21 cellular contexts compared by ENCODE assay signal in genomic region chr14:95197498-95198010, GRCh38. TPM values are rescaled to one million over a fixed set of nuclear protein-coding genes. Genes with fewer than 3 reads are reported as not detected.
DNase-seq lines count a peak whose midpoint lies in the region; ATAC-seq, FAIRE-seq and TF ChIP-seq lines count a peak whose summit lies in the region.
"Had no signal": no experiment of that assay in that cellular context is flagged by ENCODE, and none has a peak within 500 bp of the region (broad histone marks: within the 10 kb centered on the region; RNA-seq: fewer than 3 reads in every experiment).

No MANE protein-coding gene starts in this region.

- in situ Hi-C loops in K562 (cut with MboI): no loop called here

- no peak overlapping the region for H3K4me3 ChIP-seq in K562
- no peak overlapping the region for H3K4me3 ChIP-seq in upper lobe of right lung
- H3K4me3 ChIP-seq: smooth muscle cell, transverse colon had no signal

- H2AFZ ChIP-seq in K562 (ENCODE audit: low read depth, low read length): no peak overlapping the region

- no peak overlapping the region for H3K27ac ChIP-seq in K562 (ENCODE audit: extremely low read depth, low read depth, low read length)
- H3K27ac ChIP-seq in upper lobe of right lung: no peak overlapping the region
- H3K27ac ChIP-seq in caudate nucleus (ENCODE audit: low read depth, low read length): no peak overlapping the region
- H3K27ac ChIP-seq: transverse colon had no signal

- no peaks in the 10 kb centered on the region for H3K36me3 ChIP-seq in K562 (ENCODE audit: control insufficient read depth, insufficient read depth, low read length)
- H3K36me3 ChIP-seq in upper lobe of right lung: no peaks in the 10 kb centered on the region
- H3K36me3 ChIP-seq: transverse colon had no signal

- TF ChIP-seq RAD21 in K562 (CRISPR knock-in tag; conservative IDR thresholded peaks at IDR 0.05 in 1 of 2, IDR thresholded peaks at IDR 0.05 in 1 of 2): no peak

- POLR2A ChIA-PET in K562 (lab: Yijun Ruan, JAX): no interaction called here

- H3K9me3 ChIP-seq in K562 (replicated peaks; ENCODE audit: control insufficient read depth, insufficient read depth, low read depth, low read length): no peaks in the 10 kb centered on the region
- no peaks in the 10 kb centered on the region for H3K9me3 ChIP-seq in upper lobe of right lung
- H3K9me3 ChIP-seq: transverse colon had no signal

- H3K9me3 Mint-ChIP-seq in activated CD8-positive, alpha-beta memory T cell treated with anti-CD3 and anti-CD28 coated beads, Interleukin-2, amount 10 ng/mL, durations not matched to agents 7 days and 5 days (ENCODE audit: low read depth): no peaks in the 10 kb centered on the region
- H3K9me3 Mint-ChIP-seq in effector memory CD8-positive, alpha-beta T cell: no peaks in the 10 kb centered on the region
- H3K9me3 Mint-ChIP-seq: activated naive CD8-positive, alpha-beta T cell treated with anti-CD3 and anti-CD28 coated beads, Interleukin-2, amount 50 U/mL, for 24 hours; activated T-cell treated with anti-CD3 and anti-CD28 coated beads, Interleukin-2, amount 50 U/mL, for 4 hours; stimulated activated memory B cell treated with anti-CD40 and anti-IgM and Interleukin-4, amounts not matched to agents 10 μg/mL and 1 μg/mL and 100 μg/mL, for 72 hours had no signal

- H3K36me3 Mint-ChIP-seq in activated CD8-positive, alpha-beta memory T cell treated with anti-CD3 and anti-CD28 coated beads, Interleukin-2, amount 10 ng/mL, durations not matched to agents 7 days and 5 days: no peaks in the 10 kb centered on the region
- H3K36me3 Mint-ChIP-seq in effector memory CD8-positive, alpha-beta T cell (ENCODE audit: insufficient read depth): no peaks in the 10 kb centered on the region
- H3K36me3 Mint-ChIP-seq: CD4-positive, alpha-beta memory T cell had no signal

- TF ChIP-seq CTCF in K562 (IDR thresholded peaks at IDR 0.05 in 2 of 3, conservative IDR thresholded peaks at IDR 0.05 in 1 of 3; ENCODE audit: insufficient read depth in 2 of 3, low read depth in 1 of 3, low read length in 3 of 3) (no peak), upper lobe of right lung (IDR thresholded peaks at IDR 0.05) (no peak)

- no peak overlapping the region for H3K9ac ChIP-seq in K562 (ENCODE audit: insufficient read depth in 1 of 2, low read depth in 2 of 2, low read length in 2 of 2)

- no peak for ATAC-seq in activated CD8-positive, alpha-beta memory T cell treated with anti-CD3 and anti-CD28 coated beads, Interleukin-2, amount 10 ng/mL, durations not matched to agents 7 days and 5 days
- ATAC-seq in K562 (no peak), upper lobe of right lung (peak; percentile 48), HG02938 (IDR thresholded peaks at IDR 0.05; ENCODE audit: unreplicated experiment) (no peak)
- ATAC-seq in effector memory CD8-positive, alpha-beta T cell (replicated peaks): no peak
- ATAC-seq: activated naive CD8-positive, alpha-beta T cell treated with anti-CD3 and anti-CD28 coated beads, Interleukin-2, amount 50 U/mL, for 24 hours; activated T-cell treated with anti-CD3 and anti-CD28 coated beads, Interleukin-2, amount 50 U/mL, for 4 hours; stimulated activated memory B cell treated with anti-CD40 and anti-IgM and Interleukin-4, amounts not matched to agents 10 μg/mL and 1 μg/mL and 100 μg/mL, for 72 hours had no signal

- peak; percentile 22 for DNase-seq in activated CD8-positive, alpha-beta memory T cell treated with anti-CD3 and anti-CD28 coated beads, Interleukin-2, amount 10 ng/mL, durations not matched to agents 7 days and 5 days
- DNase-seq in activated CD8-positive, alpha-beta memory T cell treated with anti-CD3 and anti-CD28 coated beads, Interleukin-2, amount 50 U/mL, for 4 hours: no peak
- DNase-seq in K562 (ENCODE audit: extremely low read depth in 1 of 4, low spot score in 3 of 4) (no peak), left kidney (ENCODE audit: low read depth, low spot score) (peak; percentile 84), upper lobe of right lung (no peak), caudate nucleus (lab: John Stamatoyannopoulos, UW) (no peak)
- no peak for DNase-seq in effector memory CD8-positive, alpha-beta T cell
- DNase-seq: activated CD4-positive, alpha-beta T cell treated with anti-CD3 and anti-CD28 coated beads, Interleukin-2, amount 50 U/mL, for 4 hours; activated naive CD8-positive, alpha-beta T cell treated with anti-CD3 and anti-CD28 coated beads, Interleukin-2, amount 50 U/mL, for 24 hours; activated T-cell treated with anti-CD3 and anti-CD28 coated beads, Interleukin-2, amount 50 U/mL, for 4 hours; CD4-positive, alpha-beta memory T cell; effector memory CD4-positive, alpha-beta T cell; foreskin fibroblast; GDM1; KG1; NCI-H146; transverse colon had no signal

- no peak overlapping the region for H3K4me2 ChIP-seq in K562 (ENCODE audit: insufficient read depth, low read length)
- H3K4me2 ChIP-seq: smooth muscle cell had no signal

- intact Hi-C loops in K562 (cut with micrococcal nuclease): loop anchor here (10.0 kb wide), 1 partner anchor 103 kb away; no protein-coding TSS in a partner anchor
- intact Hi-C loops in upper lobe of right lung (cut with DNase I): no loop called here

- no peaks in the 10 kb centered on the region for H3K4me1 Mint-ChIP-seq in activated CD8-positive, alpha-beta memory T cell treated with anti-CD3 and anti-CD28 coated beads, Interleukin-2, amount 10 ng/mL, durations not matched to agents 7 days and 5 days
- H3K4me1 Mint-ChIP-seq in effector memory CD8-positive, alpha-beta T cell (ENCODE audit: low read depth in 2 of 2): peaks cover 0 to 1% of the 10 kb centered on the region in 2 donors
- H3K4me1 Mint-ChIP-seq: activated naive CD8-positive, alpha-beta T cell treated with anti-CD3 and anti-CD28 coated beads, Interleukin-2, amount 50 U/mL, for 24 hours had no signal

- no peaks in the 10 kb centered on the region for H3K79me2 ChIP-seq in K562 (ENCODE audit: control insufficient read depth, insufficient read depth, low read length)

- BruUV-seq in K562 (replicated peaks; lab: Mats Ljungman, UMichigan): no TSS peak

- H3K4me1 ChIP-seq in K562 (replicated peaks in 1 of 2; ENCODE audit: control insufficient read depth in 2 of 2, insufficient read depth in 2 of 2, low read length in 2 of 2) (no peaks in the 10 kb centered on the region), upper lobe of right lung (peaks cover 7% of the 10 kb centered on the region)
- H3K4me1 ChIP-seq: transverse colon had no signal

- H3K27me3 Mint-ChIP-seq in activated CD8-positive, alpha-beta memory T cell treated with anti-CD3 and anti-CD28 coated beads, Interleukin-2, amount 10 ng/mL, durations not matched to agents 7 days and 5 days: no peaks in the 10 kb centered on the region
- peaks cover 42 to 44% of the 10 kb centered on the region in 2 donors for H3K27me3 Mint-ChIP-seq in effector memory CD8-positive, alpha-beta T cell
- H3K27me3 Mint-ChIP-seq: activated naive CD8-positive, alpha-beta T cell treated with anti-CD3 and anti-CD28 coated beads, Interleukin-2, amount 50 U/mL, for 24 hours; stimulated activated memory B cell treated with anti-CD40 and anti-IgM and Interleukin-4, amounts not matched to agents 10 μg/mL and 1 μg/mL and 100 μg/mL, for 72 hours had no signal

- TF ChIP-seq POLR2A in K562 (conservative IDR thresholded peaks at IDR 0.05): no peak

- TF ChIP-seq EP300 in K562 (IDR thresholded peaks at IDR 0.05; ENCODE audit: low read length): no peak

- peaks cover 3 to 10% of the 10 kb centered on the region in 2 experiments; a peak in 3 of 5 replicates for H3K27me3 ChIP-seq in K562 (ENCODE audit: control insufficient read depth in 2 of 2, insufficient read depth in 2 of 2, low read length in 2 of 2)
- H3K27me3 ChIP-seq in upper lobe of right lung: no peaks in the 10 kb centered on the region
- H3K27me3 ChIP-seq: transverse colon had no signal

- no peak overlapping the region for H3K27ac Mint-ChIP-seq in activated CD8-positive, alpha-beta memory T cell treated with anti-CD3 and anti-CD28 coated beads, Interleukin-2, amount 10 ng/mL, durations not matched to agents 7 days and 5 days
- no peak overlapping the region for H3K27ac Mint-ChIP-seq in effector memory CD8-positive, alpha-beta T cell
- H3K27ac Mint-ChIP-seq: activated naive CD8-positive, alpha-beta T cell treated with anti-CD3 and anti-CD28 coated beads, Interleukin-2, amount 50 U/mL, for 24 hours; CD4-positive, alpha-beta memory T cell; stimulated activated memory B cell treated with anti-CD40 and anti-IgM and Interleukin-4, amounts not matched to agents 10 μg/mL and 1 μg/mL and 100 μg/mL, for 72 hours had no signal

- no peaks in the 10 kb centered on the region for H3K9me1 ChIP-seq in K562 (ENCODE audit: control insufficient read depth, insufficient read depth, low read length)

- 3% methylated on average over 8 of the region's 8 CpGs for WGBS in K562 (ENCODE audit: insufficient coverage, low coverage, missing lambda C conversion rate)

- CTCF ChIA-PET in activated CD8-positive, alpha-beta memory T cell treated with anti-CD3 and anti-CD28 coated beads, Interleukin-2, amount 10 ng/mL, durations not matched to agents 7 days and 5 days (lab: Charles Lee): interaction anchor here (2.0 kb wide), 1 partner anchor 8 kb away, joined by 6 read pairs; no protein-coding TSS in a partner anchor
- CTCF ChIA-PET in K562 (lab: Yijun Ruan, JAX; ENCODE audit: low intra/inter-chr PET ratio): no interaction called here

- H3K4me3 Mint-ChIP-seq in activated CD8-positive, alpha-beta memory T cell treated with anti-CD3 and anti-CD28 coated beads, Interleukin-2, amount 10 ng/mL, durations not matched to agents 7 days and 5 days: no peak overlapping the region
- H3K4me3 Mint-ChIP-seq in effector memory CD8-positive, alpha-beta T cell: no peak overlapping the region
- H3K4me3 Mint-ChIP-seq: activated naive CD8-positive, alpha-beta T cell treated with anti-CD3 and anti-CD28 coated beads, Interleukin-2, amount 50 U/mL, for 24 hours; activated T-cell treated with anti-CD3 and anti-CD28 coated beads, Interleukin-2, amount 50 U/mL, for 4 hours; CD4-positive, alpha-beta memory T cell; stimulated activated memory B cell treated with anti-CD40 and anti-IgM and Interleukin-4, amounts not matched to agents 10 μg/mL and 1 μg/mL and 100 μg/mL, for 72 hours had no signal

- H4K20me1 ChIP-seq in K562 (replicated peaks; ENCODE audit: control insufficient read depth, insufficient read depth, low read length): no peaks in the 10 kb centered on the region

- no peak for FAIRE-seq in K562 (lab: Jason Lieb, UNC)
- FAIRE-seq: GM12892 had no signal

RNA-seq across cellular contexts. Expression of gene DICER1, which starts 40.2 kb away (rescaled TPM):
- total RNA-seq in activated CD8-positive, alpha-beta memory T cell treated with anti-CD3 and anti-CD28 coated beads, Interleukin-2, amount 10 ng/mL, durations not matched to agents 7 days and 5 days: 10 to 100 TPM; 61.4 to 75.6 TPM
- 10.7 and 41.2 TPM in 2 replicates for total RNA-seq in K562 (2011; cell fraction: chromatin; rRNA removed; ENCODE audit: low replicate concordance)
- total RNA-seq in K562 (2011; cell fraction: nucleolus; rRNA removed): 5.5 and 10.3 TPM in 2 replicates
- 13.1 and 16.9 TPM in 2 replicates for total RNA-seq in K562 (2011; cell fraction: nucleoplasm; rRNA removed)
- total RNA-seq in K562 (2014; rRNA removed): 12.2 and 17.8 TPM in 2 replicates
- 16.1 and 17.5 TPM in 2 replicates for total RNA-seq in K562 (2014; rRNA removed; fragmentation: Illumina TruSeq; extraction: Trizol)
- 17.7 and 19.2 TPM in 2 replicates for total RNA-seq in K562 (2015; rRNA removed; fragmentation: Illumina TruSeq; extraction: Trizol)
- total RNA-seq in K562 (2021): 16.2 and 17.5 TPM in 2 replicates
- 16.7 and 23.2 TPM in 2 replicates for polyA plus RNA-seq in K562 (2011; rRNA removed)
- polyA plus RNA-seq in K562 (2011; cell fraction: cytosol; rRNA removed): 5.2 and 8.4 TPM in 2 replicates
- 29.6 and 29.9 TPM in 2 replicates for polyA plus RNA-seq in K562 (2011; cell fraction: nucleus; rRNA removed)
- polyA plus RNA-seq in K562 (2012): 7.9 and 8.5 TPM in 2 replicates
- polyA plus RNA-seq in K562 (2014; fragmentation: Illumina TruSeq; extraction: Trizol): 12.4 and 13.6 TPM in 2 replicates
- 1 to 10 TPM; 2.5 to 2.6 TPM for polyA plus RNA-seq in K562 (2014; fragmentation: Nextera tagmentation; extraction: Ambion mirVana)
- 7.0 and 7.1 TPM in 2 replicates for polyA plus RNA-seq in K562 (2014; rRNA removed)
- 42.8 and 48.0 TPM in 2 replicates for polyA minus RNA-seq in K562 (2011; rRNA and poly(A)+ RNA removed)
- 23.4 and 37.7 TPM in 2 replicates for polyA minus RNA-seq in K562 (2011; cell fraction: cytosol; rRNA and poly(A)+ RNA removed)
- polyA minus RNA-seq in K562 (2011; cell fraction: nucleus; rRNA and poly(A)+ RNA removed): 21.7 and 39.8 TPM in 2 replicates
- total RNA-seq in upper lobe of right lung: 71.1 TPM

Comparison
In these comparisons a context has a peak if more than half of its experiments do, and no peak if none do; other contexts are left out.
1. DNase-seq: peak in activated CD8-positive, alpha-beta memory T cell treated with anti-CD3 and anti-CD28 coated beads, Interleukin-2, amount 10 ng/mL, durations not matched to agents 7 days and 5 days (single experiment) and left kidney (single experiment); none in activated CD8-positive, alpha-beta memory T cell treated with anti-CD3 and anti-CD28 coated beads, Interleukin-2, amount 50 U/mL, for 4 hours (single experiment), K562 (0 of 4), upper lobe of right lung (single experiment), caudate nucleus (0 of 61) and effector memory CD8-positive, alpha-beta T cell (0 of 3).